26 cellular contexts compared by ENCODE assay signal in genomic region chr2:198712485-198712884, GRCh38.
"Had no signal": no experiment of that assay in that cellular context is flagged by ENCODE, and none has a peak within 500 bp of the region (broad histone marks: within the 10 kb centered on the region; RNA-seq: fewer than 3 reads in every experiment).

No MANE protein-coding gene starts in this region.

- H3K36me3 Mint-ChIP-seq: IgD-negative memory B cell had no signal

- H3K9ac ChIP-seq: KMS-11 had no signal

- H3K4me3 ChIP-seq: K562, PC-9, Peyer's patch, SJSA1, SK-N-MC had no signal

- H2AFZ ChIP-seq: PC-9 had no signal

- H3K4me1 ChIP-seq: Peyer's patch, SJSA1 had no signal

- H3K27ac Mint-ChIP-seq: IgD-negative memory B cell had no signal

- H3K4me2 ChIP-seq: KMS-11, PC-9 had no signal

- H3K36me3 ChIP-seq: Peyer's patch, SJSA1 had no signal

- H3K27ac ChIP-seq: HL-60, KMS-11, PC-9, Peyer's patch, SJSA1, SK-N-MC had no signal

- ATAC-seq: K562, Right ventricle myocardium inferior had no signal

- H3K27me3 Mint-ChIP-seq: IgD-negative memory B cell had no signal

- H3K4me3 Mint-ChIP-seq: IgD-negative memory B cell had no signal

- H3K9me3 ChIP-seq: Peyer's patch, SJSA1 had no signal

- FAIRE-seq: HTR-8/SVneo, K562 had no signal

- H3K4me1 Mint-ChIP-seq: IgD-negative memory B cell had no signal

- H3K27me3 ChIP-seq: Peyer's patch, SJSA1 had no signal

- DNase-seq: Kasumi-1; MM.1S; NCI-H1092 treated with DMSO at 0.1 percent for 48 hours; NCI-H1436; NCI-H187; NCI-H2029; NCI-H2081 treated with DMSO at 0.1 percent for 48 hours; NCI-H226; NCI-H446; NCI-H510A; NCI-H524 treated with DMSO at 0.1 percent for 48 hours; NCI-H69; NCI-H774; NK-92 treated with Interleukin-12 subunit alpha and Interleukin-12 subunit beta, amount 100 ng/mL, for 24 hours; OCI-M1; PC-9; Peyer's patch; SHP77 treated with DMSO at 0.1 percent for 48 hours had no signal
